In genomic region chr14:34065222-34065621, GRCh38 we compare ENCODE assay signal across 18 cellular contexts.
"Had no signal": no experiment of that assay in that cellular context is flagged by ENCODE, and none has a peak within 500 bp of the region (broad histone marks: within the 10 kb centered on the region; RNA-seq: fewer than 3 reads in every experiment).

No MANE protein-coding gene starts in this region.

- H3K4me3 ChIP-seq: dorsolateral prefrontal cortex, mucosa of descending colon, smooth muscle cell, suprapubic skin, tibial nerve had no signal

- H3K9me3 Mint-ChIP-seq: naive thymus-derived CD8-positive, alpha-beta T cell; stimulated activated effector memory CD8-positive, alpha-beta T cell treated with anti-CD3 and anti-CD28 coated beads, Interleukin-12 subunit alpha, Interleukin-12 subunit beta, amount 100 ng/mL, for 72 hours had no signal

- H3K27ac Mint-ChIP-seq: immature natural killer cell; naive thymus-derived CD8-positive, alpha-beta T cell; stimulated activated effector memory CD8-positive, alpha-beta T cell treated with anti-CD3 and anti-CD28 coated beads, Interleukin-12 subunit alpha, Interleukin-12 subunit beta, amount 100 ng/mL, for 72 hours had no signal

- DNase-seq: central memory CD4-positive, alpha-beta T cell; cortex of kidney; dorsolateral prefrontal cortex; effector CD8-positive, alpha-beta T cell; immature natural killer cell; kidney; left colon; mammary epithelial cell; mucosa of descending colon; naive thymus-derived CD8-positive, alpha-beta T cell; stimulated activated CD4-positive, alpha-beta T cell treated with anti-CD3 and anti-CD28 coated beads, Interleukin-4, amount 100 ng/mL, for 1 hour; stimulated activated CD8-positive, alpha-beta memory T cell treated with anti-CD3 and anti-CD28 coated beads, Interleukin-4, amount 100 ng/mL, for 48 hours; stimulated activated naive CD8-positive, alpha-beta T cell treated with anti-CD3 and anti-CD28 coated beads, Interleukin-15, Interleukin-2, amounts not matched to agents 100 U/mL and 50 U/mL, for 24 hours had no signal

- H3K36me3 ChIP-seq: neutrophil, suprapubic skin, tibial nerve had no signal

- ATAC-seq: left colon; mucosa of descending colon; naive thymus-derived CD8-positive, alpha-beta T cell; stimulated activated effector memory CD8-positive, alpha-beta T cell treated with anti-CD3 and anti-CD28 coated beads, Interleukin-12 subunit alpha, Interleukin-12 subunit beta, amount 100 ng/mL, for 72 hours; stimulated activated naive CD8-positive, alpha-beta T cell treated with anti-CD3 and anti-CD28 coated beads, Interleukin-15, Interleukin-2, amounts not matched to agents 100 U/mL and 50 U/mL, for 24 hours had no signal

- H3K27me3 ChIP-seq: dorsolateral prefrontal cortex, suprapubic skin, tibial nerve had no signal

- H3K27ac ChIP-seq: dorsolateral prefrontal cortex, neutrophil, suprapubic skin, tibial nerve had no signal

- H3K4me3 Mint-ChIP-seq: immature natural killer cell; naive thymus-derived CD8-positive, alpha-beta T cell; stimulated activated effector memory CD8-positive, alpha-beta T cell treated with anti-CD3 and anti-CD28 coated beads, Interleukin-12 subunit alpha, Interleukin-12 subunit beta, amount 100 ng/mL, for 72 hours had no signal

- H3K36me3 Mint-ChIP-seq: immature natural killer cell; naive thymus-derived CD8-positive, alpha-beta T cell; stimulated activated effector memory CD8-positive, alpha-beta T cell treated with anti-CD3 and anti-CD28 coated beads, Interleukin-12 subunit alpha, Interleukin-12 subunit beta, amount 100 ng/mL, for 72 hours had no signal

- H3K9me3 ChIP-seq: mucosa of descending colon, neutrophil, suprapubic skin, tibial nerve had no signal
